Comparison of ENCODE assay signal across 25 cellular contexts in the genomic region with DNA sequence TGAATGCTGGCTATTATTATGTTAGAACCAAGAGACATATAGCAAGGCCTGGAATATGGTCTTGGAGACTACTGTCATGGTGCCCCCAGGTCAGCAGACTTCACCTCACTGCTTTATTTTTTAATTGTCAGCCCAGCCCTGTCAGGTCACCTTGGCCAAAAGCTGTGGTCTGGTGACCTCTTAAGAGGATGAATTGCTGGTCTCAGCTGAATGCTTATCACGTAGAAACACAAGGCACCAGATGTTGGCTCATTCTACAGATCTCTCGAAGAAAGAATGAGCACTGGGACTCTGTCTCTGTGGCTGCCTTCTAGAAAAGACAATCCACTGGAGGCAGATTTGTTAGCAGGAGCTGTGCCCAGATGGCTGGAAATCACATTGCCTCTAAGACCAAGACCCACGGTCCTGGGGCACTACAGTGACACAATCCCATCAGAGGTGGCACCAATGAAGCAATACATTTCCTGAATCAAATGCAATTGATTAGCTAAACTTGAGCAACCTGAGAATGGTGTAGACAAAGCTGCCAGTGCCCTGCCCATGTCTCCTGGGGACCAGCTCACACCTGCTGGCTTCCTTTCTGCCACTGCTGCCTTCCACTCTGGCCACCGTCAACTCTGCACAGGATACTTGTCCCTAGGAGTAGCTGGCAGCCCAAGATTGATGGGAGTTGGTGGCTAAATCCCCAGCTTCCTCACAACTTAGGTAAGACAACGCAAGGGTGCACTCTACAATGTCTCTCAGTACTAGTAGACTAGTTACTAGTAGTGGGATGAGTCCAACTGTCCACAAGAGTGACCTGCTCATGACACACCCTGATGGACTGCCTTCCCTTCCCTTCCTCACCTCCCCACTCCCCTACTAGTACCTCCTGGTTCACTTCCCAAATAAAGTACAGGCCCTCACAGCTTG.
DNase-seq lines count a peak whose midpoint lies in the region; ATAC-seq, FAIRE-seq and TF ChIP-seq lines count a peak whose summit lies in the region.
"Had no signal": no experiment of that assay in that cellular context is flagged by ENCODE, and none has a peak within 500 bp of the region (broad histone marks: within the 10 kb centered on the region; RNA-seq: fewer than 3 reads in every experiment).

No MANE protein-coding gene starts in this region.

- H3F3A ChIP-seq in smooth muscle cell (ENCODE audit: low read depth), result no peaks in the 10 kb centered on the region

- H3K36me3 ChIP-seq in smooth muscle cell (ENCODE audit: low read depth), result no peaks in the 10 kb centered on the region
- H3K36me3 ChIP-seq: HAP-1, SJSA1 had no signal

- H3K27ac ChIP-seq in angular gyrus (ENCODE audit: low read depth, low read length) (peak overlapping the region; percentile 30), smooth muscle cell (ENCODE audit: low read depth) (no peak overlapping the region)
- H3K27ac ChIP-seq: HL-60, SJSA1 had no signal

- H3K9ac ChIP-seq in smooth muscle cell (ENCODE audit: low read depth), result no peak overlapping the region

- H3K27me3 ChIP-seq in smooth muscle cell (ENCODE audit: low read depth), result no peaks in the 10 kb centered on the region
- H3K27me3 ChIP-seq: SJSA1 had no signal

- no peak for TF ChIP-seq CTCF in smooth muscle cell (IDR thresholded peaks at IDR 0.05; ENCODE audit: borderline replicate concordance, insufficient read depth, poor library complexity, severe bottlenecking)

- no peaks in the 10 kb centered on the region for H3K79me2 ChIP-seq in smooth muscle cell (ENCODE audit: low read depth)

- 88% methylated on average over 5 of the region's 5 CpGs for WGBS in smooth muscle cell (ENCODE audit: low lambda C conversion rate)

- H3K4me3 ChIP-seq in smooth muscle cell, result no peak overlapping the region
- H3K4me3 ChIP-seq: HAP-1, SJSA1 had no signal

- no peaks in the 10 kb centered on the region for H3K4me1 ChIP-seq in smooth muscle cell (ENCODE audit: low read depth)
- H3K4me1 ChIP-seq: Caco-2, HAP-1, SJSA1 had no signal

- H4K20me1 ChIP-seq in smooth muscle cell (ENCODE audit: low read depth), result no peaks in the 10 kb centered on the region

- no peak overlapping the region for H3K4me2 ChIP-seq in smooth muscle cell

- no peak overlapping the region for H2AFZ ChIP-seq in smooth muscle cell (ENCODE audit: low read depth)

- DNase-seq in CMK (ENCODE audit: low read depth), result peak; percentile 56
- no peak for DNase-seq in GM12891 (ENCODE audit: insufficient read length, low spot score)
- DNase-seq in left lobe of liver (ENCODE audit: low spot score), result no peak
- no peak for DNase-seq in activated CD4-positive, alpha-beta T cell treated with anti-CD3 and anti-CD28 coated beads, Interleukin-2, amount 50 U/mL, for 4 hours
- no peak for DNase-seq in smooth muscle cell (lab: John Stamatoyannopoulos, UW; ENCODE audit: unreplicated experiment)
- DNase-seq: C1 segment of cervical spinal cord; Caco-2; CD4-positive, alpha-beta memory T cell; GOT3; KBM-7; MV-4-11; NCI-H1105; NCI-H1436 treated with DMSO at 0.1 percent for 48 hours; NCI-H187 treated with DMSO at 0.1 percent for 48 hours; NCI-H2171 treated with DMSO at 0.1 percent for 48 hours; NCI-H748 treated with DMSO at 0.1 percent for 48 hours; NK-92 treated with Interleukin-12 subunit alpha and Interleukin-12 subunit beta, amount 100 ng/mL, for 24 hours; Right ventricle myocardium superior; RPMI8226 had no signal

- ATAC-seq in left lobe of liver (peak; percentile 8), HG03280 (IDR thresholded peaks at IDR 0.05; ENCODE audit: unreplicated experiment) (no peak)

- FAIRE-seq in GM12891 (lab: Jason Lieb, UNC), result peak; percentile 58
- FAIRE-seq: G401.6 had no signal

- H3K9me3 ChIP-seq in smooth muscle cell (replicated peaks; ENCODE audit: low read depth), result no peaks in the 10 kb centered on the region
- H3K9me3 ChIP-seq: Caco-2, HAP-1, SJSA1 had no signal

- no peak for TF ChIP-seq POLR2A in GM12891 (IDR thresholded peaks at IDR 0.05; ENCODE audit: low read depth, low read length)

TF ChIP-seq in GM12891, 5 proteins besides CTCF, POLR2A, EP300 and RAD21:
- TF ChIP-seq SPI1 (IDR thresholded peaks at IDR 0.05; ENCODE audit: low read depth, low read length), result no peak
